23 cellular contexts compared by ENCODE assay signal in the genomic region with DNA sequence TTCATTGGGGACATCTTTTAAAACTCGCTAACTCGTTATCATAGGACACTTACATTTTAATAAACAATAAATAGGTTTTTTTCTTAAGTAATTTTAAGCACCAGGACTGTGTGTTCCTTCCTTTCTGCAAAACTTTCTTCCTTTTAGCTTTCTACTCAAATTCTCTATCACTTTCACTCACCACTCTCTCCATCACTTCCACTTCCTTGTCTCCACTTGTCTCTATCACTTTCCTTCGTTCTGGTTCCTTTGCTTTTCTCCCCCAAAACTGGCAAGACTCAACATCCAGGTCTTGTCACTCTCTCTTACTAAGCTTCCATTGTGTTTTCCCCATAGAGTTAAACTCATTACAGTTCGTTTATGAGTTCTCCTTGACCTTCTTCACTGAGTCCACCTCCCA.
"Had no signal": no experiment of that assay in that cellular context is flagged by ENCODE, and none has a peak within 500 bp of the region (broad histone marks: within the 10 kb centered on the region; RNA-seq: fewer than 3 reads in every experiment).

No MANE protein-coding gene starts in this region.

- H3K36me3 ChIP-seq: esophagus muscularis mucosa, gastroesophageal sphincter, heart right ventricle, left lung, neural progenitor cell, right lobe of liver, thoracic aorta, tibial nerve, upper lobe of left lung had no signal

- H3K27me3 ChIP-seq: esophagus muscularis mucosa, foreskin keratinocyte, gastroesophageal sphincter, left lung, neural progenitor cell, right lobe of liver, tibial nerve, upper lobe of left lung had no signal

- H3K79me2 ChIP-seq: parathyroid adenoma had no signal

- H2AFZ ChIP-seq: neural progenitor cell, parathyroid adenoma had no signal

- DNase-seq: effector memory CD4-positive, alpha-beta T cell; foreskin keratinocyte; glutamatergic neuron; heart right ventricle; hippocampal formation; left cardiac atrium; left lung; mammary epithelial cell; mesendoderm; midbrain; naive thymus-derived CD4-positive, alpha-beta T cell; right lobe of liver; small intestine; stimulated activated CD4-positive, alpha-beta T cell treated with anti-CD3 and anti-CD28 coated beads, Interleukin-15, amount 100 ng/mL, for 24 hours; stimulated activated CD4-positive, alpha-beta T cell treated with anti-CD3 and anti-CD28 coated beads, Interleukin-2, amount 100 ng/mL, for 48 hours; stimulated activated naive B cell treated with anti-CD40 and anti-IgM and Interleukin-4, amounts not matched to agents 10 μg/mL and 1 μg/mL and 100 μg/mL, for 72 hours; upper lobe of left lung had no signal

- H3K9me3 ChIP-seq: esophagus muscularis mucosa, gastroesophageal sphincter, heart right ventricle, left lung, right lobe of liver, thoracic aorta, tibial nerve, upper lobe of left lung had no signal

- H3K27ac ChIP-seq: esophagus muscularis mucosa, foreskin keratinocyte, gastroesophageal sphincter, heart right ventricle, left lung, neural progenitor cell, parathyroid adenoma, right lobe of liver, thoracic aorta, tibial nerve, upper lobe of left lung had no signal

- H3K9ac ChIP-seq: neural progenitor cell, parathyroid adenoma had no signal

- ATAC-seq: foreskin keratinocyte; gastroesophageal sphincter; heart right ventricle; left cardiac atrium; left lung; right lobe of liver; stimulated activated naive B cell treated with anti-CD40 and anti-IgM and Interleukin-4, amounts not matched to agents 10 μg/mL and 1 μg/mL and 100 μg/mL, for 72 hours had no signal

- H3K4me3 ChIP-seq: esophagus muscularis mucosa, gastroesophageal sphincter, heart right ventricle, left lung, neural progenitor cell, right lobe of liver, thoracic aorta, tibial nerve, upper lobe of left lung had no signal

- H3K4me2 ChIP-seq: neural progenitor cell had no signal

- H3K4me1 ChIP-seq: esophagus muscularis mucosa, gastroesophageal sphincter, heart right ventricle, left lung, parathyroid adenoma, right lobe of liver, upper lobe of left lung had no signal
